ENCODE assay signal across 9 cellular contexts in genomic region chr1:68384321-68384813, GRCh38.
A peak's percentile ranks its signal among the peaks of the same experiment; 100 is the strongest.
DNase-seq lines count a peak whose midpoint lies in the region; ATAC-seq, FAIRE-seq and TF ChIP-seq lines count a peak whose summit lies in the region.
"Had no signal": no experiment of that assay in that cellular context is flagged by ENCODE, and none has a peak within 500 bp of the region (broad histone marks: within the 10 kb centered on the region; RNA-seq: fewer than 3 reads in every experiment).

No MANE protein-coding gene starts in this region.

- no peak for DNase-seq in stimulated activated naive CD8-positive, alpha-beta T cell treated with anti-CD3 and anti-CD28 coated beads, Interleukin-15, Interleukin-2, amounts not matched to agents 100 U/mL and 50 U/mL, for 24 hours
- no peak for DNase-seq in stimulated activated naive CD8-positive, alpha-beta T cell treated with anti-CD3 and anti-CD28 coated beads, Interleukin-15, amount 100 ng/mL, for 72 hours
- DNase-seq in amniotic epithelial cell (ENCODE audit: low read depth) (peak; percentile 100), keratinocyte (ENCODE audit: low read depth, low spot score) (peak; percentile 97), GM10248 (ENCODE audit: extremely low spot score) (no peak), NK-92 (lab: John Stamatoyannopoulos, UW; ENCODE audit: unreplicated experiment) (no peak), KBM-7 (no peak)

- peak overlapping the region; percentile 11 to 36 (median 30) for H3K4me3 ChIP-seq in keratinocyte (ENCODE audit: control insufficient read depth in 2 of 3, extremely low read depth in 1 of 3, insufficient read depth in 2 of 3, low read depth in 1 of 3, low read length in 3 of 3)

- POLR2A ChIA-PET in GM10248 (lab: Yijun Ruan, JAX) = no interaction called here

- CTCF ChIA-PET in GM10248 (lab: Yijun Ruan, JAX) = no interaction called here

- H3K27me3 Mint-ChIP-seq in stimulated activated naive CD8-positive, alpha-beta T cell treated with anti-CD3 and anti-CD28 coated beads, Interleukin-15, amount 100 ng/mL, for 72 hours = peaks cover 5% of the 10 kb centered on the region
- H3K27me3 Mint-ChIP-seq: activated naive CD8-positive, alpha-beta T cell had no signal

- TF ChIP-seq CTCF in keratinocyte (optimal IDR thresholded peaks at IDR 0.05 in 1 of 3, IDR thresholded peaks at IDR 0.05 in 1 of 3, conservative IDR thresholded peaks at IDR 0.05 in 1 of 3; ENCODE audit: extremely low read depth in 1 of 3, insufficient read depth in 2 of 3, low read length in 3 of 3) (peak; percentile 18 to 53 (median 34)), GM10248 (IDR thresholded peaks at IDR 0.05; ENCODE audit: control extremely low read depth, extremely low read depth, low read depth, missing control alignments) (no peak)

- no peaks in the 10 kb centered on the region for H3K9me3 ChIP-seq in keratinocyte (ENCODE audit: control insufficient read depth, low read depth, low read length)

- no peaks in the 10 kb centered on the region for H3K79me2 ChIP-seq in keratinocyte (ENCODE audit: control insufficient read depth, insufficient read depth, low read length)

- H3K27me3 ChIP-seq in keratinocyte (ENCODE audit: control insufficient read depth, extremely low read depth, insufficient read depth, low read length) = no peaks in the 10 kb centered on the region

- H3K9ac ChIP-seq in keratinocyte (ENCODE audit: control insufficient read depth, extremely low read depth, insufficient read depth, low read length) = peak overlapping the region; percentile 2

- FAIRE-seq in keratinocyte (lab: Jason Lieb, UNC) = peak; percentile 97

- dilution Hi-C loops in keratinocyte (cut with MboI; ENCODE audit: extremely low pct_ligation_motif_present, low sequenced_read_pairs) = no loop called here

- peaks cover 0 to 26% of the 10 kb centered on the region in 2 donors for H3K9me3 Mint-ChIP-seq in stimulated activated naive CD8-positive, alpha-beta T cell treated with anti-CD3 and anti-CD28 coated beads, Interleukin-15, amount 100 ng/mL, for 72 hours

- H2AFZ ChIP-seq in keratinocyte (ENCODE audit: control insufficient read depth, low read length) = peak overlapping the region; percentile 27

- H3K4me1 ChIP-seq in keratinocyte (ENCODE audit: control insufficient read depth, extremely low read depth, insufficient read depth, low read length) = peaks cover 28% of the 10 kb centered on the region

- no peaks in the 10 kb centered on the region for H4K20me1 ChIP-seq in keratinocyte (ENCODE audit: control insufficient read depth, extremely low read depth, insufficient read depth, low read length)

- H3K4me2 ChIP-seq in keratinocyte (ENCODE audit: control insufficient read depth, extremely low read depth, insufficient read depth, low read depth, low read length) = peak overlapping the region; percentile 42

- no peak overlapping the region for H3K4me3 Mint-ChIP-seq in stimulated activated naive CD8-positive, alpha-beta T cell treated with anti-CD3 and anti-CD28 coated beads, Interleukin-15, amount 100 ng/mL, for 72 hours
- H3K4me3 Mint-ChIP-seq: activated naive CD8-positive, alpha-beta T cell had no signal

- peak overlapping the region; percentile 79 for H3K27ac ChIP-seq in keratinocyte (ENCODE audit: control insufficient read depth, insufficient read depth, low read length)

- in situ Hi-C loops in KBM-7 (cut with MboI; ENCODE audit: low pct_unique_long_range_greater_than_20kb, low sequenced_read_pairs) = no loop called here

- no peak overlapping the region for H3K27ac Mint-ChIP-seq in stimulated activated naive CD8-positive, alpha-beta T cell treated with anti-CD3 and anti-CD28 coated beads, Interleukin-15, amount 100 ng/mL, for 72 hours
- H3K27ac Mint-ChIP-seq: activated naive CD8-positive, alpha-beta T cell had no signal

- peak; percentile 78 for ATAC-seq in stimulated activated naive CD8-positive, alpha-beta T cell treated with anti-CD3 and anti-CD28 coated beads, Interleukin-15, Interleukin-2, amounts not matched to agents 100 U/mL and 50 U/mL, for 24 hours
- no peak for ATAC-seq in stimulated activated naive CD8-positive, alpha-beta T cell treated with anti-CD3 and anti-CD28 coated beads, Interleukin-15, amount 100 ng/mL, for 72 hours
- no peak for ATAC-seq in HG03571 (IDR thresholded peaks at IDR 0.05; ENCODE audit: unreplicated experiment)

- no peaks in the 10 kb centered on the region for H3K9me1 ChIP-seq in keratinocyte (ENCODE audit: control insufficient read depth, extremely low read depth, insufficient read depth, low read length)

- H3K4me1 Mint-ChIP-seq in stimulated activated naive CD8-positive, alpha-beta T cell treated with anti-CD3 and anti-CD28 coated beads, Interleukin-15, amount 100 ng/mL, for 72 hours = no peaks in the 10 kb centered on the region

- no peaks in the 10 kb centered on the region for H3K36me3 ChIP-seq in keratinocyte (ENCODE audit: control insufficient read depth in 2 of 2, extremely low read depth in 1 of 2, insufficient read depth in 2 of 2, low read length in 2 of 2)

Comparison
In these comparisons a context has a peak if more than half of its experiments do, and no peak if none do; other contexts are left out.
1. DNase-seq: peak in amniotic epithelial cell (single experiment) and keratinocyte (single experiment); none in stimulated activated naive CD8-positive, alpha-beta T cell treated with anti-CD3 and anti-CD28 coated beads, Interleukin-15, Interleukin-2, amounts not matched to agents 100 U/mL and 50 U/mL, for 24 hours (single experiment), stimulated activated naive CD8-positive, alpha-beta T cell treated with anti-CD3 and anti-CD28 coated beads, Interleukin-15, amount 100 ng/mL, for 72 hours (0 of 2), GM10248 (single experiment), NK-92 (single experiment) and KBM-7 (single experiment).